2 cellular contexts compared by ENCODE assay signal in genomic region chr4:99317354-99317753, GRCh38.
TF ChIP-seq lines count a peak whose summit lies in the region.

No MANE protein-coding gene starts in this region.

TF ChIP-seq in liver, 16 proteins besides CTCF, POLR2A, EP300 and RAD21:
- TF ChIP-seq YY1 (IDR thresholded peaks at IDR 0.05): peak; percentile 86
- no peak for TF ChIP-seq GABPA (IDR thresholded peaks at IDR 0.05 in 1 of 2, conservative IDR thresholded peaks at IDR 0.05 in 1 of 2)
- no peak for TF ChIP-seq SP1 (IDR thresholded peaks at IDR 0.05)
- peak; percentile 5 for TF ChIP-seq FOXA2 (IDR thresholded peaks at IDR 0.05)
- TF ChIP-seq MAX (IDR thresholded peaks at IDR 0.05): peak; percentile 10
- peak in 1 of 2 donors; percentile 5 for TF ChIP-seq EGR1 (IDR thresholded peaks at IDR 0.05; ENCODE audit: low read depth in 2 of 2)
- TF ChIP-seq ATF3 (IDR thresholded peaks at IDR 0.05): no peak
- TF ChIP-seq JUND (IDR thresholded peaks at IDR 0.05): peak in 1 of 2 donors; percentile 12

TF ChIP-seq in HepG2, 621 proteins besides CTCF, POLR2A, EP300 and RAD21:
- TF ChIP-seq ZNF331 (CRISPR knock-in tag; IDR thresholded peaks at IDR 0.05): no peak
- no peak for TF ChIP-seq SMARCE1 (IDR thresholded peaks at IDR 0.05; ENCODE audit: borderline replicate concordance)
- no peak for TF ChIP-seq ZNF407 (CRISPR knock-in tag; IDR thresholded peaks at IDR 0.05; ENCODE audit: not compliant biosample characterization)
- no peak for TF ChIP-seq GABPB1 (CRISPR knock-in tag; IDR thresholded peaks at IDR 0.05)
- TF ChIP-seq MTF1 (CRISPR knock-in tag; IDR thresholded peaks at IDR 0.05): no peak
- TF ChIP-seq ZNF773 (CRISPR knock-in tag; IDR thresholded peaks at IDR 0.05; ENCODE audit: borderline replicate concordance): no peak
- TF ChIP-seq NFATC3 (CRISPR knock-in tag; IDR thresholded peaks at IDR 0.05): no peak
- TF ChIP-seq ZNF574 (CRISPR knock-in tag; IDR thresholded peaks at IDR 0.05): no peak
- no peak for TF ChIP-seq POLR2G (IDR thresholded peaks at IDR 0.05; ENCODE audit: low read depth, low read length)
- TF ChIP-seq ELF1 (CRISPR knock-in tag; IDR thresholded peaks at IDR 0.05): no peak
- TF ChIP-seq SOX5 (CRISPR knock-in tag; IDR thresholded peaks at IDR 0.05; ENCODE audit: borderline replicate concordance): no peak
- TF ChIP-seq ZNF546 (CRISPR knock-in tag; conservative IDR thresholded peaks at IDR 0.05): no peak
- TF ChIP-seq YEATS4 (CRISPR knock-in tag; IDR thresholded peaks at IDR 0.05; ENCODE audit: borderline replicate concordance): no peak
- no peak for TF ChIP-seq ZSCAN5A (CRISPR knock-in tag; IDR thresholded peaks at IDR 0.05; ENCODE audit: borderline replicate concordance)
- TF ChIP-seq ZNF749 (CRISPR knock-in tag; IDR thresholded peaks at IDR 0.05; ENCODE audit: borderline replicate concordance): no peak
- TF ChIP-seq ISX (CRISPR knock-in tag; conservative IDR thresholded peaks at IDR 0.05): no peak
- no peak for TF ChIP-seq ZNF558 (CRISPR knock-in tag; IDR thresholded peaks at IDR 0.05; ENCODE audit: borderline replicate concordance)
- TF ChIP-seq ZNF564 (CRISPR knock-in tag; IDR thresholded peaks at IDR 0.05): no peak
